ENCODE assay signal across 17 cellular contexts in genomic region chr6:170020041-170020583, GRCh38.
"Had no signal": no experiment of that assay in that cellular context is flagged by ENCODE, and none has a peak within 500 bp of the region (broad histone marks: within the 10 kb centered on the region; RNA-seq: fewer than 3 reads in every experiment).

No MANE protein-coding gene starts in this region.

- H3K27ac ChIP-seq: adrenal gland, colonic mucosa, thoracic aorta, VCaP had no signal

- H3K36me3 Mint-ChIP-seq: activated naive CD4-positive, alpha-beta T cell treated with anti-CD3 and anti-CD28 coated beads, Interleukin-2, amount 50 U/mL, for 24 hours; natural killer cell treated with Interleukin-12 subunit alpha and Interleukin-12 subunit beta and Interleukin-15 and Interleukin-18, amount 100 ng/mL, for 72 hours had no signal

- H3K4me3 ChIP-seq: adrenal gland, colonic mucosa, right atrium auricular region, smooth muscle cell, thoracic aorta had no signal

- H3K36me3 ChIP-seq: adrenal gland, colonic mucosa, right atrium auricular region, thoracic aorta had no signal

- H3K4me1 Mint-ChIP-seq: activated naive CD4-positive, alpha-beta T cell treated with anti-CD3 and anti-CD28 coated beads, Interleukin-2, amount 50 U/mL, for 24 hours; stimulated activated naive CD8-positive, alpha-beta T cell treated with anti-CD3 and anti-CD28 coated beads, Interleukin-15, amount 100 ng/mL, for 72 hours had no signal

- H3K27me3 ChIP-seq: right atrium auricular region had no signal

- H3K9me3 Mint-ChIP-seq: activated naive CD4-positive, alpha-beta T cell treated with anti-CD3 and anti-CD28 coated beads, Interleukin-2, amount 50 U/mL, for 24 hours; natural killer cell treated with Interleukin-12 subunit alpha and Interleukin-12 subunit beta and Interleukin-15 and Interleukin-18, amount 100 ng/mL, for 72 hours; stimulated activated naive CD8-positive, alpha-beta T cell treated with anti-CD3 and anti-CD28 coated beads, Interleukin-15, amount 100 ng/mL, for 72 hours had no signal

- H3K4me1 ChIP-seq: colonic mucosa had no signal

- DNase-seq: activated CD4-positive, alpha-beta T cell treated with anti-CD3 and anti-CD28 coated beads for 1 hour; activated CD4-positive, alpha-beta T cell treated with anti-CD3 and anti-CD28 coated beads, Interleukin-2, amount 50 U/mL, for 4 hours; activated T-cell treated with anti-CD3 and anti-CD28 coated beads, Interleukin-2, amount 50 U/mL, for 1 hour; central memory CD4-positive, alpha-beta T cell; colonic mucosa; foreskin melanocyte; left colon; nucleus accumbens; stimulated activated naive CD8-positive, alpha-beta T cell treated with anti-CD3 and anti-CD28 coated beads, Interleukin-15, amount 100 ng/mL, for 72 hours had no signal

- H3K4me3 Mint-ChIP-seq: activated naive CD4-positive, alpha-beta T cell treated with anti-CD3 and anti-CD28 coated beads, Interleukin-2, amount 50 U/mL, for 24 hours; natural killer cell treated with Interleukin-12 subunit alpha and Interleukin-12 subunit beta and Interleukin-15 and Interleukin-18, amount 100 ng/mL, for 72 hours; stimulated activated naive CD8-positive, alpha-beta T cell treated with anti-CD3 and anti-CD28 coated beads, Interleukin-15, amount 100 ng/mL, for 72 hours had no signal

- H3K9me3 ChIP-seq: adrenal gland, colonic mucosa, right atrium auricular region, thoracic aorta had no signal

- H3K27ac Mint-ChIP-seq: natural killer cell treated with Interleukin-12 subunit alpha and Interleukin-12 subunit beta and Interleukin-15 and Interleukin-18, amount 100 ng/mL, for 72 hours; progenitor cell of endocrine pancreas; stimulated activated naive CD8-positive, alpha-beta T cell treated with anti-CD3 and anti-CD28 coated beads, Interleukin-15, amount 100 ng/mL, for 72 hours had no signal
